In genomic region chr1:210234254-210234747, GRCh38 we compare ENCODE assay signal across 8 cellular contexts. TPM values are rescaled to one million over a fixed set of nuclear protein-coding genes. Genes with fewer than 3 reads are reported as not detected.
DNase-seq lines count a peak whose midpoint lies in the region; ATAC-seq and TF ChIP-seq lines count a peak whose summit lies in the region.

No MANE protein-coding gene starts in this region.

- H3K36me3 Mint-ChIP-seq in GM23338 (ENCODE audit: low read depth) (no peaks in the 10 kb centered on the region; the same call in 2 of the 3 replicates), glutamatergic neuron (ENCODE audit: unreplicated experiment) (no peaks in the 10 kb centered on the region)

- peak overlapping the region; percentile 91 for H3K4me2 ChIP-seq in GM23338

- CTCF ChIA-PET in RWPE1 (lab: Yijun Ruan, JAX) = interaction anchor here (1.5 kb wide), 1 partner anchor 127 kb away, joined by 6 read pairs; no protein-coding TSS in a partner anchor

- H3K27ac ChIP-seq in GM23338 (ENCODE audit: low read depth) (no peak overlapping the region), RWPE1 (peak overlapping the region; percentile 95), skeletal muscle tissue (ENCODE audit: low read depth, low read length) (no peak overlapping the region)

- H3K4me1 ChIP-seq in GM23338 (ENCODE audit: insufficient read depth) = peaks cover 50% of the 10 kb centered on the region
- H3K4me1 ChIP-seq in skeletal muscle tissue (ENCODE audit: control insufficient read depth in 3 of 3, insufficient read depth in 3 of 3, low read length in 3 of 3) = peaks cover 11 to 21% (median 12%) of the 10 kb centered on the region in 3 donors

- POLR2A ChIA-PET in RWPE1 (lab: Yijun Ruan, JAX; ENCODE audit: low non-redundant PET) = no interaction called here

- no peaks in the 10 kb centered on the region for H3K9me3 Mint-ChIP-seq in GM23338
- peaks cover 2% of the 10 kb centered on the region for H3K9me3 Mint-ChIP-seq in glutamatergic neuron (ENCODE audit: unreplicated experiment)

- H3K4me3 Mint-ChIP-seq in GM23338 = peak overlapping the region; percentile 59
- peak overlapping the region; percentile 41 for H3K4me3 Mint-ChIP-seq in glutamatergic neuron (ENCODE audit: unreplicated experiment)

- no peaks in the 10 kb centered on the region for H3K9me3 ChIP-seq in skeletal muscle tissue (ENCODE audit: control insufficient read depth in 3 of 3, low read length in 3 of 3)

- no peaks in the 10 kb centered on the region for H3K9me2 ChIP-seq in GM23338 (ENCODE audit: insufficient read depth)

- H3K27me3 Mint-ChIP-seq in GM23338 (ENCODE audit: insufficient read depth, low read depth, poor library complexity) (peaks cover 33% of the 10 kb centered on the region), glutamatergic neuron (ENCODE audit: unreplicated experiment) (peaks cover 7% of the 10 kb centered on the region)

- H3K9ac ChIP-seq in skeletal muscle tissue (ENCODE audit: low read depth in 1 of 3, low read length in 3 of 3) = peak overlapping the region in 1 of 3 donors; percentile 8

- H3K4me1 Mint-ChIP-seq in GM23338 (peaks cover 27% of the 10 kb centered on the region), glutamatergic neuron (ENCODE audit: low read depth, unreplicated experiment) (peaks cover 25% of the 10 kb centered on the region)

- ATAC-seq in GM23338 (no peak; the same call in 2 of the 3 replicates), GM21737 (IDR thresholded peaks at IDR 0.05; ENCODE audit: unreplicated experiment) (no peak), HG03460 (IDR thresholded peaks at IDR 0.05; ENCODE audit: unreplicated experiment) (no peak), GM21447 (IDR thresholded peaks at IDR 0.05; ENCODE audit: unreplicated experiment) (no peak), HG03442 (IDR thresholded peaks at IDR 0.05; ENCODE audit: unreplicated experiment) (no peak)

- H2AFZ ChIP-seq in GM23338 = peak overlapping the region; percentile 80; the same call in 1 of the 2 replicates

- peaks cover 78% of the 10 kb centered on the region for H3K27me3 ChIP-seq in GM23338 (ENCODE audit: insufficient read depth)
- H3K27me3 ChIP-seq in skeletal muscle tissue (ENCODE audit: control insufficient read depth in 3 of 3, insufficient read depth in 3 of 3, low read length in 3 of 3) = peaks cover 19 to 41% (median 20%) of the 10 kb centered on the region in 3 donors

- H3K36me3 ChIP-seq in GM23338 (ENCODE audit: insufficient read depth) = no peaks in the 10 kb centered on the region
- H3K36me3 ChIP-seq in skeletal muscle tissue (ENCODE audit: control insufficient read depth in 3 of 3, insufficient read depth in 3 of 3, low read length in 3 of 3) = no peaks in the 10 kb centered on the region

- H4K20me1 ChIP-seq in GM23338 (replicated peaks; ENCODE audit: insufficient read depth) = no peaks in the 10 kb centered on the region

- H3K4me3 ChIP-seq in GM23338 (peak overlapping the region; percentile 85), skeletal muscle tissue (ENCODE audit: low read length in 3 of 3) (peak overlapping the region; percentile 60 to 73 (median 72))

- H3K27ac Mint-ChIP-seq in GM23338 = no peak overlapping the region
- H3K27ac Mint-ChIP-seq in glutamatergic neuron (ENCODE audit: unreplicated experiment) = no peak overlapping the region

- H3K79me2 ChIP-seq in GM23338 (replicated peaks; ENCODE audit: insufficient read depth) = no peaks in the 10 kb centered on the region

- H3F3A ChIP-seq in GM23338 (replicated peaks; ENCODE audit: low read depth) = peaks cover 5% of the 10 kb centered on the region; the same call in 1 of the 2 replicates

- peak; percentile 68 for DNase-seq in GM23338 (ENCODE audit: low spot score)
- DNase-seq in RWPE1 (ENCODE audit: low spot score) = no peak
- DNase-seq in glutamatergic neuron = peak; percentile 22

- TF ChIP-seq CTCF in GM23338 (conservative IDR thresholded peaks at IDR 0.05; ENCODE audit: low read depth in 2 of 2) (no peak), RWPE1 (conservative IDR thresholded peaks at IDR 0.05; ENCODE audit: low read depth) (no peak), glutamatergic neuron (IDR thresholded peaks at IDR 0.05; ENCODE audit: partially characterized antibody, unreplicated experiment) (no peak)

TF ChIP-seq in GM23338, 12 proteins besides CTCF, POLR2A, EP300 and RAD21:
- TF ChIP-seq STAT1 (IDR thresholded peaks at IDR 0.05; ENCODE audit: unreplicated experiment) = no peak
- no peak for TF ChIP-seq POLR2AphosphoS5 (IDR thresholded peaks at IDR 0.05; ENCODE audit: low read depth)
- TF ChIP-seq ZNF114 (CRISPR knock-in tag; IDR thresholded peaks at IDR 0.05) = no peak
- TF ChIP-seq EZH2 (IDR thresholded peaks at IDR 0.05; ENCODE audit: low read depth, unreplicated experiment) = no peak
- no peak for TF ChIP-seq JUNB (IDR thresholded peaks at IDR 0.05; ENCODE audit: unreplicated experiment)
- TF ChIP-seq ZNF331 (CRISPR knock-in tag; IDR thresholded peaks at IDR 0.05; ENCODE audit: low read depth) = no peak
- no peak for TF ChIP-seq NANOG (IDR thresholded peaks at IDR 0.05; ENCODE audit: borderline replicate concordance)
- TF ChIP-seq ZNF462 (CRISPR knock-in tag; IDR thresholded peaks at IDR 0.05) = no peak
- TF ChIP-seq EZH2phosphoT487 (IDR thresholded peaks at IDR 0.05; ENCODE audit: unreplicated experiment) = no peak
TF ChIP-seq in GM23338: peak in this region for 0.

RNA-seq across cellular contexts. Expression of gene SERTAD4, which starts 1.7 kb away (rescaled TPM):
- 1.0 and 1.6 TPM in 2 replicates for total RNA-seq in GM23338 (2014; rRNA removed; shearing (Covaris generic))
- polyA plus RNA-seq in GM23338 (2016; fragmentation: Nextera tagmentation; extraction: Ambion mirVana) = 1.3 and 1.4 TPM in 2 replicates
- total RNA-seq in glutamatergic neuron (ENCODE audit: unreplicated experiment) (1.5 TPM), skeletal muscle tissue (1.6 TPM)
